Comparison of ENCODE assay signal across 1 cellular context in genomic region chrX:28590394-28590793, GRCh38.
TF ChIP-seq lines count a peak whose summit lies in the region.

No MANE protein-coding gene starts in this region.

TF ChIP-seq in neural cell, 6 proteins besides CTCF, POLR2A, EP300 and RAD21 (continued from another document):
- TF ChIP-seq, protein P1, sequence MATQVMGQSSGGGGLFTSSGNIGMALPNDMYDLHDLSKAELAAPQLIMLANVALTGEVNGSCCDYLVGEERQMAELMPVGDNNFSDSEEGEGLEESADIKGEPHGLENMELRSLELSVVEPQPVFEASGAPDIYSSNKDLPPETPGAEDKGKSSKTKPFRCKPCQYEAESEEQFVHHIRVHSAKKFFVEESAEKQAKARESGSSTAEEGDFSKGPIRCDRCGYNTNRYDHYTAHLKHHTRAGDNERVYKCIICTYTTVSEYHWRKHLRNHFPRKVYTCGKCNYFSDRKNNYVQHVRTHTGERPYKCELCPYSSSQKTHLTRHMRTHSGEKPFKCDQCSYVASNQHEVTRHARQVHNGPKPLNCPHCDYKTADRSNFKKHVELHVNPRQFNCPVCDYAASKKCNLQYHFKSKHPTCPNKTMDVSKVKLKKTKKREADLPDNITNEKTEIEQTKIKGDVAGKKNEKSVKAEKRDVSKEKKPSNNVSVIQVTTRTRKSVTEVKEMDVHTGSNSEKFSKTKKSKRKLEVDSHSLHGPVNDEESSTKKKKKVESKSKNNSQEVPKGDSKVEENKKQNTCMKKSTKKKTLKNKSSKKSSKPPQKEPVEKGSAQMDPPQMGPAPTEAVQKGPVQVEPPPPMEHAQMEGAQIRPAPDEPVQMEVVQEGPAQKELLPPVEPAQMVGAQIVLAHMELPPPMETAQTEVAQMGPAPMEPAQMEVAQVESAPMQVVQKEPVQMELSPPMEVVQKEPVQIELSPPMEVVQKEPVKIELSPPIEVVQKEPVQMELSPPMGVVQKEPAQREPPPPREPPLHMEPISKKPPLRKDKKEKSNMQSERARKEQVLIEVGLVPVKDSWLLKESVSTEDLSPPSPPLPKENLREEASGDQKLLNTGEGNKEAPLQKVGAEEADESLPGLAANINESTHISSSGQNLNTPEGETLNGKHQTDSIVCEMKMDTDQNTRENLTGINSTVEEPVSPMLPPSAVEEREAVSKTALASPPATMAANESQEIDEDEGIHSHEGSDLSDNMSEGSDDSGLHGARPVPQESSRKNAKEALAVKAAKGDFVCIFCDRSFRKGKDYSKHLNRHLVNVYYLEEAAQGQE (IDR thresholded peaks at IDR 0.05; ENCODE audit: borderline replicate concordance), result no peak
- no peak for TF ChIP-seq EZH2 (IDR thresholded peaks at IDR 0.05; ENCODE audit: borderline replicate concordance, insufficient read depth, low read length, poor library complexity, severe bottlenecking)
